12 cellular contexts compared by ENCODE assay signal in the genomic region with DNA sequence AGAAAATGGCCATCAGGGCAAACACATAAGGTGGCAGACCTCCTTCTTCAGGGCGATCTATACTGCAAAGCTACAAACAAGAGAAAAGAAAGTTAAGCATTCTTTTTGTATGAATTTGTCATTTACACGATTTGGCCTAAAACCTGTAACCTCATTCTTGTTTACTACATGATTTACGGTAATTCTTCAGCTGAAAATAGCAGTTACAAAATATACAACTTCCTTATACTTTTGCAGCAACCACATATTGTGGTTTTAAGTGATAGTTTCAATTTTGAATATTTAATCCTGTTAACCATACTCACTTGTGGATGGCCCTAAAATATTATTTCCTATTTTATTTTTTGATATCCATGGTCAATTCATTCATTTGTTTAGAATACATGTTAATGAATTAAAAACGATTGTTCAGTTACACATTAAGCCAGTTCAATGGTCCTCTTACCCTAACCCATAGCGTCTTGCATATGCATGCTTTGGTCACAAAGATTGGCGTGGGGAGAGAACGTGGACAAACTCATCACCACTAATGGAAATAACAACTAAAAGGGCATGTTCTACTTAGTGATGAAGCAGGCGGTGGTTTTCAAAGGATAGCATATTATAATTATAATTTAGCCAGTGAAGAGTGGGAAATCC. TPM values are rescaled to one million over a fixed set of nuclear protein-coding genes. Genes with fewer than 3 reads are reported as not detected.
DNase-seq lines count a peak whose midpoint lies in the region; ATAC-seq and TF ChIP-seq lines count a peak whose summit lies in the region.
"Had no signal": no experiment of that assay in that cellular context is flagged by ENCODE, and none has a peak within 500 bp of the region (broad histone marks: within the 10 kb centered on the region; RNA-seq: fewer than 3 reads in every experiment).

No MANE protein-coding gene starts in this region.

- H3K4me3 Mint-ChIP-seq in CD14-positive monocyte, result peak overlapping the region; percentile 61 to 82
- peak overlapping the region; percentile 74 for H3K4me3 Mint-ChIP-seq in central memory CD8-positive, alpha-beta T cell
- no peak overlapping the region for H3K4me3 Mint-ChIP-seq in endodermal cell

- peaks cover 23% of the 10 kb centered on the region for H3K4me1 ChIP-seq in MM.1S (ENCODE audit: low read length)
- H3K4me1 ChIP-seq in endodermal cell (ENCODE audit: control insufficient read depth, insufficient read depth, low read length), result no peaks in the 10 kb centered on the region

- no peak overlapping the region for H2AFZ ChIP-seq in MM.1S (ENCODE audit: low read length)

- 96 to 100% methylated on average over 2 to 8 of the region's 8 CpGs for WGBS in endodermal cell (ENCODE audit: insufficient coverage in 1 of 2, insufficient read length in 1 of 2), 2 experiments

- ATAC-seq in GM19043 (IDR thresholded peaks at IDR 0.05; ENCODE audit: low read depth, unreplicated experiment), result peak; percentile 39
- ATAC-seq in central memory CD8-positive, alpha-beta T cell (replicated peaks; ENCODE audit: extremely low read depth, poor library complexity, severe bottlenecking), result peak; percentile 89

- no peaks in the 10 kb centered on the region for H3K9me2 ChIP-seq in MM.1S (replicated peaks; ENCODE audit: insufficient read depth, low read length)

- H4K20me1 ChIP-seq in MM.1S (ENCODE audit: insufficient read depth, low read length), result no peaks in the 10 kb centered on the region

- TF ChIP-seq CTCF in CD14-positive monocyte (IDR thresholded peaks at IDR 0.05) (no peak), MM.1S (IDR thresholded peaks at IDR 0.05; ENCODE audit: low read length) (no peak), endodermal cell (conservative IDR thresholded peaks at IDR 0.05) (no peak)

- H3K27ac ChIP-seq in MM.1S (ENCODE audit: low read length) (no peak overlapping the region), endodermal cell (ENCODE audit: low read depth, low read length) (no peak overlapping the region)
- H3K27ac ChIP-seq: C4-2B had no signal

- H3K9me3 ChIP-seq in MM.1S (replicated peaks; ENCODE audit: insufficient read depth, low read length) (no peaks in the 10 kb centered on the region), endodermal cell (ENCODE audit: control insufficient read depth, low read length) (peaks cover 2% of the 10 kb centered on the region)

- H3K36me3 ChIP-seq in MM.1S (replicated peaks; ENCODE audit: insufficient read depth, low read length) (peaks cover 27% of the 10 kb centered on the region), endodermal cell (ENCODE audit: control insufficient read depth, insufficient read depth, low read length) (peaks cover 97% of the 10 kb centered on the region)

- no peak overlapping the region for H3K4me3 ChIP-seq in MM.1S (ENCODE audit: low read length)
- no peak overlapping the region for H3K4me3 ChIP-seq in endodermal cell (ENCODE audit: low read length)

- peak overlapping the region; percentile 29; the same call in 1 of the 2 replicates for H3K4me2 ChIP-seq in MM.1S (ENCODE audit: low read depth, low read length)

- peaks cover 83 to 90% of the 10 kb centered on the region in 2 donors for H3K36me3 Mint-ChIP-seq in CD14-positive monocyte
- peaks cover 43% of the 10 kb centered on the region for H3K36me3 Mint-ChIP-seq in central memory CD8-positive, alpha-beta T cell (ENCODE audit: insufficient read depth)
- H3K36me3 Mint-ChIP-seq in endodermal cell (ENCODE audit: low read depth), result peaks cover 90% of the 10 kb centered on the region

- no peak overlapping the region for H3K9ac ChIP-seq in MM.1S (ENCODE audit: low read length)
- H3K9ac ChIP-seq in endodermal cell (ENCODE audit: extremely low read depth, low read length, poor library complexity, severe bottlenecking), result no peak overlapping the region

- H3K27me3 ChIP-seq in MM.1S (replicated peaks; ENCODE audit: insufficient read depth, low read length) (no peaks in the 10 kb centered on the region), endodermal cell (ENCODE audit: control insufficient read depth, insufficient read depth, low read length, poor library complexity, severe bottlenecking) (no peaks in the 10 kb centered on the region)

- intact Hi-C loops in CD14-positive monocyte (cut with micrococcal nuclease), result loop anchor here in 1 of 2 donors (10.0 kb wide), 1 partner anchor 53 kb away; a partner anchor contains a TSS
- intact Hi-C loops in posterior vena cava (cut with DNase I), result no loop called here

- peaks cover 12% of the 10 kb centered on the region for H3F3A ChIP-seq in MM.1S (ENCODE audit: insufficient read depth, low read length)

- H3K79me2 ChIP-seq in MM.1S (ENCODE audit: low read length), result peaks cover 20% of the 10 kb centered on the region; the same call in 1 of the 2 replicates

- peak overlapping the region; percentile 80 to 92 (median 87) for H3K27ac Mint-ChIP-seq in CD14-positive monocyte
- H3K27ac Mint-ChIP-seq in central memory CD8-positive, alpha-beta T cell (ENCODE audit: low read depth), result peak overlapping the region; percentile 87
- H3K27ac Mint-ChIP-seq in endodermal cell, result no peak overlapping the region

- H3K9me3 Mint-ChIP-seq in CD14-positive monocyte, result peaks cover 0 to 2% (median 0%) of the 10 kb centered on the region in 7 donors
- H3K9me3 Mint-ChIP-seq in central memory CD8-positive, alpha-beta T cell, result no peaks in the 10 kb centered on the region
- H3K9me3 Mint-ChIP-seq in endodermal cell, result peaks cover 2% of the 10 kb centered on the region

- no peaks in the 10 kb centered on the region for H3K27me3 Mint-ChIP-seq in CD14-positive monocyte (ENCODE audit: low read depth in 3 of 3)
- H3K27me3 Mint-ChIP-seq in central memory CD8-positive, alpha-beta T cell, result no peaks in the 10 kb centered on the region
- H3K27me3 Mint-ChIP-seq in endodermal cell (ENCODE audit: insufficient read depth), result no peaks in the 10 kb centered on the region

- H3K4me1 Mint-ChIP-seq in CD14-positive monocyte (peaks cover 50% of the 10 kb centered on the region), endodermal cell (no peaks in the 10 kb centered on the region)
- peaks cover 37% of the 10 kb centered on the region for H3K4me1 Mint-ChIP-seq in central memory CD8-positive, alpha-beta T cell

- DNase-seq in CD14-positive monocyte (ENCODE audit: low spot score), result no peak
- peak; percentile 74 for DNase-seq in MM.1S
- no peak for DNase-seq in central memory CD8-positive, alpha-beta T cell (ENCODE audit: low spot score in 2 of 2)
- no peak for DNase-seq in stimulated activated CD8-positive, alpha-beta memory T cell treated with anti-CD3 and anti-CD28 coated beads, Interleukin-4, amount 100 ng/mL, for 48 hours
- DNase-seq in stimulated activated CD4-positive, alpha-beta T cell treated with anti-CD3 and anti-CD28 coated beads, Interleukin-2, amount 100 ng/mL, for 48 hours, result no peak
- DNase-seq in posterior vena cava (ENCODE audit: low spot score), result no peak
- no peak for DNase-seq in endodermal cell
- DNase-seq: activated gamma-delta T cell, IMR-90, NCI-H526 treated with DMSO at 0.1 percent for 48 hours had no signal

RNA-seq across cellular contexts. Expression of a gene that starts 16.6 kb away (rescaled TPM):
- 10 to 100 TPM; 14.2 to 27.9 TPM for polyA plus RNA-seq in CD14-positive monocyte
- total RNA-seq in posterior vena cava (10 to 100 TPM; 22.6 to 23.3 TPM), endodermal cell (10 to 100 TPM; 25.8 to 38.3 TPM)
- polyA plus RNA-seq in endodermal cell (2013, experiment 1 of 2), result 14.5 TPM
- polyA plus RNA-seq in endodermal cell (2013, experiment 2 of 2), result 19.5 TPM

RNA-seq across cellular contexts. Expression of a gene that starts 55.2 kb away (rescaled TPM):
- polyA plus RNA-seq in CD14-positive monocyte, result 10 to 100 TPM; 36.9 to 46.7 TPM
- 10 to 100 TPM; 27.4 to 30.9 TPM for total RNA-seq in posterior vena cava
- total RNA-seq in endodermal cell, result 10 to 100 TPM; 29.6 to 33.7 TPM
- polyA plus RNA-seq in endodermal cell (2013, experiment 1 of 2), result 40.6 TPM
- polyA plus RNA-seq in endodermal cell (2013, experiment 2 of 2), result 35.8 TPM
